Comparison of ENCODE assay signal across 20 cellular contexts in the genomic region with DNA sequence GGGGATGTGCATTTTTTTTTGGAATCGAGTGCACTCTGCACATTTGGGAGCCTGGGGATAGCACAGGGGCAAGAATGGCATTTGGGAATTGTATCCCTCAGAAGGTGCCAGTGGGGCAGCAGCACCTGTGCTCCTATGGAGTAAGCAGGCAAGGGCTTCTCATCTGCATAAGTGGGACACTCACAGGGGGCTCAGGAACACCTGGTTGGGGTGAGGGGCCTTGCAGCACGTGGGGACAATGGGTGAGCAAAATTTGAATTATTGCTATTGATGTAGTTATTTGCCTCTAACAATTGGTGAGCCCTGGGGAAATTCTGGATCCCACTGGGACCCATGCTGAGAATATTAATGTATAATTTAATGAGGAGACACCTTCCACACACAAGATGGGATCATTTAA.
"Had no signal": no experiment of that assay in that cellular context is flagged by ENCODE, and none has a peak within 500 bp of the region (broad histone marks: within the 10 kb centered on the region; RNA-seq: fewer than 3 reads in every experiment).

No MANE protein-coding gene starts in this region.

- H3K4me3 ChIP-seq: esophagus muscularis mucosa, gastrocnemius medialis, heart right ventricle, sigmoid colon, skin epidermis, testis, tibial nerve, upper lobe of right lung, vagina had no signal

- H3K36me3 ChIP-seq: esophagus muscularis mucosa, gastrocnemius medialis, heart right ventricle, sigmoid colon, tibial nerve, upper lobe of right lung, vagina had no signal

- H3K27ac ChIP-seq: esophagus muscularis mucosa, gastrocnemius medialis, heart right ventricle, skin epidermis, testis, tibial nerve, upper lobe of right lung, vagina had no signal

- ATAC-seq: gastrocnemius medialis; heart right ventricle; naive thymus-derived CD4-positive, alpha-beta T cell; stimulated activated naive B cell treated with anti-CD40 and anti-IgM and Interleukin-4, amounts not matched to agents 10 μg/mL and 1 μg/mL and 100 μg/mL, for 72 hours; stimulated activated naive CD8-positive, alpha-beta T cell treated with anti-CD3 and anti-CD28 coated beads, Interleukin-15, amount 100 ng/mL, for 72 hours; upper lobe of right lung had no signal

- H3K27me3 ChIP-seq: esophagus muscularis mucosa, gastrocnemius medialis, heart right ventricle, sigmoid colon, testis, tibial nerve, upper lobe of right lung, vagina had no signal

- DNase-seq: effector memory CD4-positive, alpha-beta T cell; gastrocnemius medialis; heart right ventricle; hypothalamus; kidney glomerular epithelial cell; naive thymus-derived CD4-positive, alpha-beta T cell; nephron progenitor cell; sigmoid colon; stimulated activated CD4-positive, alpha-beta T cell treated with anti-CD3 and anti-CD28 coated beads, Interleukin-2, amount 100 ng/mL, for 24 hours; stimulated activated CD4-positive, alpha-beta T cell treated with anti-CD3 and anti-CD28 coated beads, Interleukin-4, amount 100 ng/mL, for 4 hours; stimulated activated naive B cell treated with anti-CD40 and anti-IgM and Interleukin-4, amounts not matched to agents 10 μg/mL and 1 μg/mL and 100 μg/mL, for 72 hours; stimulated activated naive CD8-positive, alpha-beta T cell treated with anti-CD3 and anti-CD28 coated beads, Interleukin-15, amount 100 ng/mL, for 72 hours; testis; upper lobe of right lung had no signal

- H3K4me1 ChIP-seq: gastrocnemius medialis, testis, upper lobe of right lung had no signal

- H3K9me3 ChIP-seq: esophagus muscularis mucosa, gastrocnemius medialis, heart right ventricle, sigmoid colon, testis, tibial nerve, upper lobe of right lung, vagina had no signal

- FAIRE-seq: endometrium, islet of Langerhans had no signal
